1 cellular context compared by ENCODE assay signal in genomic region chr11:68028802-68029475, GRCh38.
TF ChIP-seq lines count a peak whose summit lies in the region.

No MANE protein-coding gene starts in this region.

TF ChIP-seq in HCT116, 20 proteins besides CTCF, POLR2A, EP300 and RAD21:
- TF ChIP-seq EZH2 (IDR thresholded peaks at IDR 0.05): no peak
- no peak for TF ChIP-seq ZFX (IDR thresholded peaks at IDR 0.05)
- no peak for TF ChIP-seq SRF (IDR thresholded peaks at IDR 0.05; ENCODE audit: low read depth)
- no peak for TF ChIP-seq ZBTB33 (IDR thresholded peaks at IDR 0.05; ENCODE audit: extremely low read depth, insufficient replicate concordance, low read length)
- TF ChIP-seq ELF1 (IDR thresholded peaks at IDR 0.05; ENCODE audit: borderline replicate concordance, low read depth): no peak
- no peak for TF ChIP-seq CBX3 (IDR thresholded peaks at IDR 0.05; ENCODE audit: low read depth)
- no peak for TF ChIP-seq EGR1 (IDR thresholded peaks at IDR 0.05; ENCODE audit: low read depth)
- TF ChIP-seq SIN3A (IDR thresholded peaks at IDR 0.05; ENCODE audit: low read depth): no peak
- TF ChIP-seq FOSL1 (IDR thresholded peaks at IDR 0.05; ENCODE audit: low read depth): no peak
- no peak for TF ChIP-seq SP1 (IDR thresholded peaks at IDR 0.05; ENCODE audit: low read depth)
- no peak for TF ChIP-seq ZNF274 (IDR thresholded peaks at IDR 0.05; ENCODE audit: low read depth, low read length)
- no peak for TF ChIP-seq REST (IDR thresholded peaks at IDR 0.05; ENCODE audit: low read depth)
- no peak for TF ChIP-seq MAX (IDR thresholded peaks at IDR 0.05)
- no peak for TF ChIP-seq CEBPB (IDR thresholded peaks at IDR 0.05; ENCODE audit: low read depth)
- no peak for TF ChIP-seq EZH2phosphoT487 (IDR thresholded peaks at IDR 0.05; ENCODE audit: borderline replicate concordance)
- TF ChIP-seq POLR2AphosphoS5 (IDR thresholded peaks at IDR 0.05; ENCODE audit: low read depth, low read length): no peak; the same call in 1 of the 2 replicates
